ENCODE assay signal across 8 cellular contexts in genomic region chr10:102675151-102675886, GRCh38. TPM values are rescaled to one million over a fixed set of nuclear protein-coding genes. Genes with fewer than 3 reads are reported as not detected.
A peak's percentile ranks its signal among the peaks of the same experiment; 100 is the strongest.
DNase-seq lines count a peak whose midpoint lies in the region; ATAC-seq and TF ChIP-seq lines count a peak whose summit lies in the region.
"Had no signal": no experiment of that assay in that cellular context is flagged by ENCODE, and none has a peak within 500 bp of the region (broad histone marks: within the 10 kb centered on the region; RNA-seq: fewer than 3 reads in every experiment).

No MANE protein-coding gene starts in this region.

- in situ Hi-C loops in GM13977 (cut with MboI; ENCODE audit: low pct_unique_long_range_greater_than_20kb, low sequenced_read_pairs, unreplicated experiment): no loop called here

- H3K4me3 ChIP-seq in RWPE2 (ENCODE audit: severe bottlenecking) (no peak overlapping the region), skeletal muscle tissue (ENCODE audit: low read length in 3 of 3) (no peak overlapping the region)

- H3K9ac ChIP-seq in skeletal muscle tissue (ENCODE audit: low read depth in 1 of 3, low read length in 3 of 3): peak overlapping the region in 2 of 3 donors; percentile 50 to 59

- H3K36me3 Mint-ChIP-seq in glutamatergic neuron (ENCODE audit: unreplicated experiment): no peaks in the 10 kb centered on the region

- peaks cover 12% of the 10 kb centered on the region for H3K9me3 Mint-ChIP-seq in glutamatergic neuron (ENCODE audit: unreplicated experiment)

- H3K27me3 Mint-ChIP-seq in glutamatergic neuron (ENCODE audit: unreplicated experiment): peaks cover 5% of the 10 kb centered on the region

- H3K4me1 ChIP-seq in RWPE2 (ENCODE audit: insufficient read depth, poor library complexity, severe bottlenecking) (peaks cover 27% of the 10 kb centered on the region), skeletal muscle tissue (ENCODE audit: control insufficient read depth in 3 of 3, insufficient read depth in 3 of 3, low read length in 3 of 3) (peaks cover 43 to 52% (median 52%) of the 10 kb centered on the region in 3 donors)

- H3K4me3 Mint-ChIP-seq in glutamatergic neuron (ENCODE audit: unreplicated experiment): peak overlapping the region; percentile 82

- H3K36me3 ChIP-seq in RWPE2 (ENCODE audit: low read depth) (no peaks in the 10 kb centered on the region), skeletal muscle tissue (ENCODE audit: control insufficient read depth in 3 of 3, insufficient read depth in 3 of 3, low read length in 3 of 3) (peaks cover 0 to under 1% (median under 1%) of the 10 kb centered on the region in 3 donors)

- peak overlapping the region; percentile 95 for H3K27ac Mint-ChIP-seq in glutamatergic neuron (ENCODE audit: unreplicated experiment)

- H3K27ac ChIP-seq in RWPE2 (ENCODE audit: poor library complexity, severe bottlenecking) (peak overlapping the region; percentile 40), skeletal muscle tissue (ENCODE audit: low read depth, low read length) (peak overlapping the region; percentile 72)

- peaks cover 63% of the 10 kb centered on the region for H3K4me1 Mint-ChIP-seq in glutamatergic neuron (ENCODE audit: low read depth, unreplicated experiment)

- ATAC-seq in RWPE2 (ENCODE audit: low read depth) (peak; percentile 20; the same call in 1 of the 3 replicates), HG03378 (IDR thresholded peaks at IDR 0.05; ENCODE audit: unreplicated experiment) (no peak)

- no peaks in the 10 kb centered on the region for H3K27me3 ChIP-seq in RWPE2 (ENCODE audit: insufficient read depth, poor library complexity, severe bottlenecking)
- H3K27me3 ChIP-seq in skeletal muscle tissue (ENCODE audit: control insufficient read depth in 3 of 3, insufficient read depth in 3 of 3, low read length in 3 of 3): no peaks in the 10 kb centered on the region

- DNase-seq in GM13977 (ENCODE audit: low spot score) (peak; percentile 56), RWPE2 (ENCODE audit: low spot score) (no peak), glutamatergic neuron (peak; percentile 69), NCI-H748 treated with DMSO at 0.1 percent for 48 hours (lab: John Stamatoyannopoulos, UW) (no peak), GDM1 (lab: John Stamatoyannopoulos, UW) (no peak)
- DNase-seq: stimulated activated CD4-positive, alpha-beta T cell treated with anti-CD3 and anti-CD28 coated beads, Interleukin-4, amount 100 ng/mL, for 24 hours had no signal

- TF ChIP-seq CTCF in GM13977 (IDR thresholded peaks at IDR 0.05; ENCODE audit: extremely low read depth, insufficient read depth, missing control alignments) (no peak), RWPE2 (IDR thresholded peaks at IDR 0.05; ENCODE audit: poor library complexity, severe bottlenecking) (no peak), glutamatergic neuron (IDR thresholded peaks at IDR 0.05; ENCODE audit: partially characterized antibody, unreplicated experiment) (no peak)

- H3K9me3 ChIP-seq in RWPE2 (ENCODE audit: severe bottlenecking) (no peaks in the 10 kb centered on the region), skeletal muscle tissue (ENCODE audit: control insufficient read depth in 3 of 3, low read length in 3 of 3) (no peaks in the 10 kb centered on the region)

RNA-seq across cellular contexts. Expression of gene TRIM8, which starts 31.0 kb away (rescaled TPM):
- total RNA-seq in glutamatergic neuron (ENCODE audit: unreplicated experiment) (74.8 TPM), skeletal muscle tissue (44.4 TPM)

RNA-seq across cellular contexts. Expression of gene ARL3, which starts 38.9 kb away (rescaled TPM):
- total RNA-seq in glutamatergic neuron (ENCODE audit: unreplicated experiment) (20.3 TPM), skeletal muscle tissue (5.2 TPM)

RNA-seq across cellular contexts. Expression of gene SFXN2, which starts 39.1 kb away (rescaled TPM):
- total RNA-seq in glutamatergic neuron (ENCODE audit: unreplicated experiment) (5.4 TPM), skeletal muscle tissue (4.2 TPM)

Comparison
In these comparisons a context has a peak if more than half of its experiments do, and no peak if none do; other contexts are left out.
1. DNase-seq: peak in GM13977 (single experiment) and glutamatergic neuron (single experiment); none in RWPE2 (single experiment), NCI-H748 treated with DMSO at 0.1 percent for 48 hours (single experiment) and GDM1 (single experiment).